Comparison of ENCODE assay signal across 3 cellular contexts in the genomic region with DNA sequence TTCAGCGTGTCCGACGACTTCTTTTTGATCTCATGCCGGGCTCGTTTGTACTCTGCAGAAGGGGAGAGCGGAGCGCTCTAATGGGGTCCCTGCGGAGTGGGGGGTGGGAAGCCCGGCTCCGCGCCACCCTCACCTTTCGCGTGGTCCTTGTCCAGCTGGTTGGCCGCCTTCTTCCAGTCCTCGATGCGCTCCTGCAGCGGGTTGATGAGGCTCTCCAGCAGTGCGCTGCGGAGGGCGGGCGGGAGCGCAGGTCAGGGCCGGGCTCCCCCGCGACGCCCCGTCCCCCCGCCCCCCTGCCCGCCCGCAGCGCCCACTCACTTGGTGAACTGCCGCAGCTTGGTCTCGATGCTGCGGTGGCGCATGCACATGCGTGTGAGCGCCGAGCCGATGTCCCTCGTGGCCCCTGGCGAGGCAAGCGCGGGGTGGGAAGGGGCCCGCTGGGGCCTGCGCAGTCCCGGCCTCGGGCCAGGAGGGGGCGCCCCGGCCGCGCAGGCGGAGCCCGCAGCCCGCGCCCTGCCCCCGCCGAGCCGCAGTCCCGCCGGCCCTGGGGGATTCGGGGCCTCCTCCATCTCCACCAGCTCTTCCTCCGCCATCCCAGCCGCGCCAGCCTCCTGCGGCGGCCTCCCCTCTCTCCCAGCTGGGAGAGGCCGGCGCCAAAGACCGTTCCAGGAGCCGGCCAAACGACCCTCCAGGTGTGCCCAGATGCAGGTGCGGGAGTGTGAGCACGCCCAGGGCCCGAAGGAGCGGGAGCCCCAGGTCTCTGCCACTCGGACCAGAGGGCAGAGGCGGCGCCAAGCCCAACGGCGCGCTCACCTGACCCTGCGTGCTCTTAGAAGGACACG.
TF ChIP-seq lines count a peak whose summit lies in the region.

No MANE protein-coding gene starts in this region.

TF ChIP-seq in SK-N-SH, 30 proteins besides CTCF, POLR2A, EP300 and RAD21:
- TF ChIP-seq FOXJ3 (CRISPR knock-in tag; IDR thresholded peaks at IDR 0.05) (no peak), SMC3 (IDR thresholded peaks at IDR 0.05; ENCODE audit: low read depth, low read length) (peak; percentile 50), RCOR1 (IDR thresholded peaks at IDR 0.05; ENCODE audit: low read length) (no peak), NRF1 (IDR thresholded peaks at IDR 0.05; ENCODE audit: low read depth, low read length) (no peak)
- TF ChIP-seq, protein P1, sequence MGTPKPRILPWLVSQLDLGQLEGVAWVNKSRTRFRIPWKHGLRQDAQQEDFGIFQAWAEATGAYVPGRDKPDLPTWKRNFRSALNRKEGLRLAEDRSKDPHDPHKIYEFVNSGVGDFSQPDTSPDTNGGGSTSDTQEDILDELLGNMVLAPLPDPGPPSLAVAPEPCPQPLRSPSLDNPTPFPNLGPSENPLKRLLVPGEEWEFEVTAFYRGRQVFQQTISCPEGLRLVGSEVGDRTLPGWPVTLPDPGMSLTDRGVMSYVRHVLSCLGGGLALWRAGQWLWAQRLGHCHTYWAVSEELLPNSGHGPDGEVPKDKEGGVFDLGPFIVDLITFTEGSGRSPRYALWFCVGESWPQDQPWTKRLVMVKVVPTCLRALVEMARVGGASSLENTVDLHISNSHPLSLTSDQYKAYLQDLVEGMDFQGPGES (IDR thresholded peaks at IDR 0.05; ENCODE audit: low read depth, low read length): no peak
TF ChIP-seq in SK-N-SH: peak in this region for 1.

TF ChIP-seq in SK-N-SH treated with all-trans-retinoic acid at 6 μM for 48 hours, 23 proteins besides CTCF, POLR2A, EP300 and RAD21:
- TF ChIP-seq SNAI2 (CRISPR knock-in tag; IDR thresholded peaks at IDR 0.05) (no peak), POU6F1 (CRISPR knock-in tag; IDR thresholded peaks at IDR 0.05; ENCODE audit: borderline replicate concordance, low read depth) (no peak), TOX (CRISPR knock-in tag; IDR thresholded peaks at IDR 0.05; ENCODE audit: borderline replicate concordance) (no peak), PATZ1 (CRISPR knock-in tag; IDR thresholded peaks at IDR 0.05; ENCODE audit: borderline replicate concordance) (no peak), ZNF70 (CRISPR knock-in tag; IDR thresholded peaks at IDR 0.05) (no peak), ESRRG (CRISPR knock-in tag; IDR thresholded peaks at IDR 0.05) (no peak), GLIS3 (CRISPR knock-in tag; IDR thresholded peaks at IDR 0.05) (no peak), OSR1 (CRISPR knock-in tag; IDR thresholded peaks at IDR 0.05) (no peak)

TF ChIP-seq in HepG2, 621 proteins besides CTCF, POLR2A, EP300 and RAD21:
- TF ChIP-seq RBFOX2 (IDR thresholded peaks at IDR 0.05; ENCODE audit: low read depth, low read length): peak; percentile 87
- TF ChIP-seq ATF7-NPFF (CRISPR knock-in tag; IDR thresholded peaks at IDR 0.05; ENCODE audit: low read depth): 0 out of 2 replicates have a peak, but pooled peaks have one; percentile 19
- 0 out of 2 replicates have a peak, but pooled peaks have one; percentile 39 for TF ChIP-seq TGIF2 (CRISPR knock-in tag; IDR thresholded peaks at IDR 0.05)
- peak; percentile 45; the same call in 1 of the 2 replicates for TF ChIP-seq HOXA3 (CRISPR knock-in tag; IDR thresholded peaks at IDR 0.05)
- no peak for TF ChIP-seq ZNF644 (CRISPR knock-in tag; IDR thresholded peaks at IDR 0.05; ENCODE audit: low read depth)
- TF ChIP-seq, protein P2, sequence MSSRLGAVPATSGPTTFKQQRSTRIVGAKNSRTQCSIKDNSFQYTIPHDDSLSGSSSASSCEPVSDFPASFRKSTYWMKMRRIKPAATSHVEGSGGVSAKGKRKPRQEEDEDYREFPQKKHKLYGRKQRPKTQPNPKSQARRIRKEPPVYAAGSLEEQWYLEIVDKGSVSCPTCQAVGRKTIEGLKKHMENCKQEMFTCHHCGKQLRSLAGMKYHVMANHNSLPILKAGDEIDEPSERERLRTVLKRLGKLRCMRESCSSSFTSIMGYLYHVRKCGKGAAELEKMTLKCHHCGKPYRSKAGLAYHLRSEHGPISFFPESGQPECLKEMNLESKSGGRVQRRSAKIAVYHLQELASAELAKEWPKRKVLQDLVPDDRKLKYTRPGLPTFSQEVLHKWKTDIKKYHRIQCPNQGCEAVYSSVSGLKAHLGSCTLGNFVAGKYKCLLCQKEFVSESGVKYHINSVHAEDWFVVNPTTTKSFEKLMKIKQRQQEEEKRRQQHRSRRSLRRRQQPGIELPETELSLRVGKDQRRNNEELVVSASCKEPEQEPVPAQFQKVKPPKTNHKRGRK (CRISPR knock-in tag; IDR thresholded peaks at IDR 0.05): no peak
- no peak for TF ChIP-seq RBM39 (IDR thresholded peaks at IDR 0.05; ENCODE audit: low read depth, low read length, poor library complexity, severe bottlenecking)
- TF ChIP-seq ZNF550 (CRISPR knock-in tag; IDR thresholded peaks at IDR 0.05; ENCODE audit: borderline replicate concordance): no peak
- no peak for TF ChIP-seq ZNF274 (CRISPR knock-in tag; IDR thresholded peaks at IDR 0.05)
- TF ChIP-seq HNRNPL (IDR thresholded peaks at IDR 0.05; ENCODE audit: low read depth, low read length): 0 out of 2 replicates have a peak, but pooled peaks have one; percentile 57
- TF ChIP-seq SNRNP70 (IDR thresholded peaks at IDR 0.05; ENCODE audit: low read depth, low read length): no peak
- peak; percentile 80 for TF ChIP-seq RBM22 (optimal IDR thresholded peaks at IDR 0.05; ENCODE audit: low read length)
- no peak for TF ChIP-seq PPARG (CRISPR knock-in tag; conservative IDR thresholded peaks at IDR 0.05)
- no peak for TF ChIP-seq ZSCAN21 (CRISPR knock-in tag; IDR thresholded peaks at IDR 0.05; ENCODE audit: borderline replicate concordance)
- no peak for TF ChIP-seq ZNF230 (CRISPR knock-in tag; IDR thresholded peaks at IDR 0.05)
- TF ChIP-seq YEATS2 (CRISPR knock-in tag; IDR thresholded peaks at IDR 0.05; ENCODE audit: borderline replicate concordance): no peak
- peak; percentile 89 for TF ChIP-seq AGO2 (optimal IDR thresholded peaks at IDR 0.05; ENCODE audit: low read depth, low read length)
- TF ChIP-seq ZBTB33 (CRISPR knock-in tag; IDR thresholded peaks at IDR 0.05): peak; percentile 90
- TF ChIP-seq DNMT1 (CRISPR knock-in tag; IDR thresholded peaks at IDR 0.05): 0 out of 2 replicates have a peak, but pooled peaks have one; percentile 47
